In the genomic region with DNA sequence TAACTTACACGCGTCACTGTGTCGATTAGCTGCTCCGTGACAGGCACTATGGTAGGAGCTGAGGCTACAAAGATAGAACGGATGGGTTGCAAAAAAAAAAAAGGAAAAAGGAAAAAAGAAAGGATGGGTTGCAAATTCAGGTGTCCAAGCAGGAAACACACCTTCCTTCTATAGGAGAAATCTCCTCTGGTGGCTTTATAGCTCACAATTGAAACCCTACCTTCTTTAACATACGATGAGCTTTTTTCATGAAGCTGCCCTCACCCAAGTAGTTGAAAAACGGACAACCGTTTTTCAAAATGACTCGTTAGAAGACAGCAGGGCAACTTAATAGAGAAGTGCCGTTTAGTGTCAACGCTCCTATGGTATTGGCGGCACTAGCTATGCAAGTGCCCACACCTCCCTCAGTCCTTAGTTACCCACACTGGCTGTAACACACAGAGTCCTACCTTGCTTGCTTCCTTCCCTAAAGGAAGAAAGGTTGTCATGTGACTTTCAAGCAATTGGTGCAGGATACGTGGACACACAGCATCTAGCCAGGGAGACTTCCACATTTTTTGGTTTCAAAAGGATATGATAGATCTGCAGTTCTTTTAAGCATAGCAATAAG, we compare ENCODE assay signal across 8 cellular contexts. TPM values are rescaled to one million over a fixed set of nuclear protein-coding genes. Genes with fewer than 3 reads are reported as not detected.
DNase-seq lines count a peak whose midpoint lies in the region; ATAC-seq, FAIRE-seq and TF ChIP-seq lines count a peak whose summit lies in the region.

No MANE protein-coding gene starts in this region.

- in situ Hi-C loops in T47D (cut with HindIII; ENCODE audit: low pct_unique_long_range_greater_than_20kb, low sequenced_read_pairs) = no loop called here

- no peak for TF ChIP-seq CTCF in A549 (IDR thresholded peaks at IDR 0.05)
- no peak for TF ChIP-seq CTCF in OCI-LY7 (conservative IDR thresholded peaks at IDR 0.05; ENCODE audit: low read length)
- TF ChIP-seq CTCF in smooth muscle cell (IDR thresholded peaks at IDR 0.05; ENCODE audit: borderline replicate concordance, insufficient read depth, poor library complexity, severe bottlenecking) = no peak

- no peaks in the 10 kb centered on the region for H3F3A ChIP-seq in smooth muscle cell (ENCODE audit: low read depth)

- no peak for TF ChIP-seq RAD21 in A549 (conservative IDR thresholded peaks at IDR 0.05 in 1 of 2, IDR thresholded peaks at IDR 0.05 in 1 of 2)

- H3K4me2 ChIP-seq in A549 = peak overlapping the region; percentile 73
- peak overlapping the region; percentile 93 for H3K4me2 ChIP-seq in OCI-LY7 (ENCODE audit: low read length)
- peak overlapping the region; percentile 100 for H3K4me2 ChIP-seq in smooth muscle cell

- WGBS in A549 (ENCODE audit: missing lambda C conversion rate) = 0% methylated on average over 12 of the region's 13 CpGs
- 8% methylated on average over 13 of the region's 13 CpGs for WGBS in smooth muscle cell (ENCODE audit: low lambda C conversion rate)

- peaks cover 50% of the 10 kb centered on the region for H3K79me2 ChIP-seq in OCI-LY7 (ENCODE audit: insufficient read depth, low read depth, low read length)
- H3K79me2 ChIP-seq in smooth muscle cell (ENCODE audit: low read depth) = peaks cover 41% of the 10 kb centered on the region

- CTCF ChIA-PET in A549 (lab: Yijun Ruan, JAX) = interaction anchor here (0.6 to 1.8 kb wide), 6 partner anchors 25 to 441 kb away, joined by 3 to 8 read pairs (median 4); a partner anchor contains a TSS
- CTCF ChIA-PET in OCI-LY7 (lab: Charles Lee; ENCODE audit: unreplicated experiment) = no interaction called here

- H3K27ac ChIP-seq in A549 (peak overlapping the region; percentile 90 to 97), OCI-LY7 (ENCODE audit: low read depth, low read length, poor library complexity, severe bottlenecking) (peak overlapping the region; percentile 72), smooth muscle cell (ENCODE audit: low read depth) (peak overlapping the region; percentile 98)

- POLR2A ChIA-PET in A549 (lab: Yijun Ruan, JAX) = interaction anchor here (0.6 to 2.1 kb wide), 10 partner anchors 9 to 1871 kb away, joined by 3 to 12 read pairs (median 4); a partner anchor contains a TSS
- POLR2A ChIA-PET in OCI-LY7 (lab: Charles Lee) = interaction anchor here (0.5 to 2.7 kb wide), 18 partner anchors 8 to 999 kb away, joined by 3 to 11 read pairs (median 4); a partner anchor contains a TSS

- H3K4me1 ChIP-seq in A549 = peaks cover 20% of the 10 kb centered on the region
- H3K4me1 ChIP-seq in OCI-LY7 (ENCODE audit: insufficient read depth, low read length, poor library complexity, severe bottlenecking) = peaks cover 25% of the 10 kb centered on the region
- H3K4me1 ChIP-seq in smooth muscle cell (ENCODE audit: low read depth) = peaks cover 9% of the 10 kb centered on the region

- H2AFZ ChIP-seq in OCI-LY7 (ENCODE audit: low read length) (peak overlapping the region; percentile 74), smooth muscle cell (ENCODE audit: low read depth) (peak overlapping the region; percentile 83)

- FAIRE-seq in A549 (lab: Jason Lieb, UNC) = no peak

- no peaks in the 10 kb centered on the region for H3K9me2 ChIP-seq in OCI-LY7 (ENCODE audit: insufficient read depth, low read length)

- H3K27me3 ChIP-seq in smooth muscle cell (ENCODE audit: low read depth) = no peaks in the 10 kb centered on the region

- H3K9me3 ChIP-seq in A549 (no peaks in the 10 kb centered on the region), OCI-LY7 (ENCODE audit: low read length) (no peaks in the 10 kb centered on the region), smooth muscle cell (replicated peaks; ENCODE audit: low read depth) (no peaks in the 10 kb centered on the region)

- peaks cover 17% of the 10 kb centered on the region for H3K36me3 ChIP-seq in OCI-LY7 (ENCODE audit: insufficient read depth, low read length)
- H3K36me3 ChIP-seq in smooth muscle cell (ENCODE audit: low read depth) = no peaks in the 10 kb centered on the region

- TF ChIP-seq POLR2A in A549 (IDR thresholded peaks at IDR 0.05; ENCODE audit: low read length) = no peak

- peak overlapping the region; percentile 98 for H3K9ac ChIP-seq in smooth muscle cell (ENCODE audit: low read depth)

- H4K20me1 ChIP-seq in OCI-LY7 (ENCODE audit: insufficient read depth, low read length) = 0 out of 2 replicates have a peak, but pooled peaks cover 10% of the 10 kb centered on the region
- peaks cover 34% of the 10 kb centered on the region for H4K20me1 ChIP-seq in smooth muscle cell (ENCODE audit: low read depth)

- TSS peak; percentile 96 for BruUV-seq in OCI-LY7 (replicated peaks; lab: Mats Ljungman, UMichigan)

- intact Hi-C loops in OCI-LY7 (cut with micrococcal nuclease; ENCODE audit: unreplicated experiment) = loop anchor here (2.0 kb wide), 1 partner anchor 66 kb away; a partner anchor contains a TSS

- TF ChIP-seq EP300 in A549 (IDR thresholded peaks at IDR 0.05) = no peak

- peak overlapping the region; percentile 71 for H3K4me3 ChIP-seq in A549
- peak overlapping the region; percentile 81 for H3K4me3 ChIP-seq in OCI-LY7 (ENCODE audit: low read depth, low read length, poor library complexity, severe bottlenecking)
- peak overlapping the region; percentile 69 for H3K4me3 ChIP-seq in smooth muscle cell

- ATAC-seq in A549 = peak; percentile 54 to 59
- peak; percentile 20 for ATAC-seq in HG03457 (IDR thresholded peaks at IDR 0.05; ENCODE audit: unreplicated experiment)
- ATAC-seq in GM21737 (IDR thresholded peaks at IDR 0.05; ENCODE audit: unreplicated experiment) = no peak

- DNase-seq in A549 (ENCODE audit: low read depth in 1 of 2, low spot score in 1 of 2) = peak; percentile 44 to 55
- peak; percentile 54 for DNase-seq in GM03348 (ENCODE audit: low spot score)
- peak; percentile 48 for DNase-seq in OCI-LY7 (ENCODE audit: low spot score)
- DNase-seq in T47D (ENCODE audit: low read depth in 1 of 2, low spot score in 1 of 2) = peak; percentile 71 to 78
- peak; percentile 25 for DNase-seq in iris pigment epithelial cell (ENCODE audit: low read depth)
- no peak for DNase-seq in smooth muscle cell (lab: John Stamatoyannopoulos, UW; ENCODE audit: unreplicated experiment)

TF ChIP-seq in A549, 52 proteins besides CTCF, POLR2A, EP300 and RAD21:
- TF ChIP-seq KDM5A (IDR thresholded peaks at IDR 0.05) (no peak), FOSB (CRISPR knock-in tag; IDR thresholded peaks at IDR 0.05) (no peak), NPAS2 (CRISPR knock-in tag; IDR thresholded peaks at IDR 0.05; ENCODE audit: borderline replicate concordance) (no peak), EHF (CRISPR knock-in tag; IDR thresholded peaks at IDR 0.05) (no peak), HOXA7 (CRISPR knock-in tag; IDR thresholded peaks at IDR 0.05) (no peak), HEYL (CRISPR knock-in tag; IDR thresholded peaks at IDR 0.05) (no peak), JUN (IDR thresholded peaks at IDR 0.05) (no peak), RARB (CRISPR knock-in tag; IDR thresholded peaks at IDR 0.05) (no peak)
- TF ChIP-seq, protein P1, sequence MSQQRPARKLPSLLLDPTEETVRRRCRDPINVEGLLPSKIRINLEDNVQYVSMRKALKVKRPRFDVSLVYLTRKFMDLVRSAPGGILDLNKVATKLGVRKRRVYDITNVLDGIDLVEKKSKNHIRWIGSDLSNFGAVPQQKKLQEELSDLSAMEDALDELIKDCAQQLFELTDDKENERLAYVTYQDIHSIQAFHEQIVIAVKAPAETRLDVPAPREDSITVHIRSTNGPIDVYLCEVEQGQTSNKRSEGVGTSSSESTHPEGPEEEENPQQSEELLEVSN (IDR thresholded peaks at IDR 0.05; ENCODE audit: borderline replicate concordance, low read depth) = no peak

RNA-seq across cellular contexts. Expression of a gene that starts 0.7 kb away (rescaled TPM):
- polyA plus RNA-seq in A549 (2011; rRNA removed) = 24.5 and 26.8 TPM in 2 replicates
- polyA plus RNA-seq in A549 (2012; cell fraction: cytosol; rRNA removed) = 3.1 and 3.7 TPM in 2 replicates
- 1.8 and 2.8 TPM in 2 replicates for polyA plus RNA-seq in A549 (2012; cell fraction: nucleus; rRNA removed)
- polyA plus RNA-seq in A549 (2017; fragmentation: RNase III; extraction: RNeasy Plus Mini Kit Qiagen cat#74134 plus additional on column Dnase treatment) = 7.8 to 8.0 TPM (median 7.9 TPM) in 3 replicates
- polyA minus RNA-seq in A549 (2011; rRNA and poly(A)+ RNA removed) = 59.3 and 65.9 TPM in 2 replicates
- total RNA-seq in OCI-LY7 (2014; rRNA removed; shearing (Covaris generic)) = 11.8 and 15.1 TPM in 2 replicates
- total RNA-seq in OCI-LY7 (2022) = 43.2 and 44.4 TPM in 2 replicates
- total RNA-seq in smooth muscle cell = 38.1 and 61.5 TPM in 2 replicates
- 30.0 and 45.4 TPM in 2 replicates for polyA plus RNA-seq in smooth muscle cell
